In the genomic region with DNA sequence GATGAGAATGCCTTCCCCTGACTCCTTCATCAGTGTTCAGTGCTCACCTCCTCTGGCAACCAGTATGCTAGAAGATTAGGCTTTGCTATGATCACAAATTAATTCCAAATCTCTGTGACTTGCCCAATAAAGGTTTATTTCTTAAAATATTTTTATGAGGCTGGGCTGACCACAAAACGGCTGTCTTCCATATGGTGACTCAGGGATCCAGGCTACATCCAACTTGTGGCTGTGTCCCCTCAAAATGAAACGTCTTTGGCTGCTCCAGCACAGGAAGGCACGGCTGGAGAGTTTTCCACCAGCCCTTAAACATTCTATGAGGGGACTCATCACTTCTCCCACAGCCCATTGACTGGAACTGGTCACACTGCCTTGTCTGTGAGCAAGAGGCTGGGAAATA, we compare ENCODE assay signal across 18 cellular contexts.
DNase-seq lines count a peak whose midpoint lies in the region; TF ChIP-seq lines count a peak whose summit lies in the region.
"Had no signal": no experiment of that assay in that cellular context is flagged by ENCODE, and none has a peak within 500 bp of the region (broad histone marks: within the 10 kb centered on the region; RNA-seq: fewer than 3 reads in every experiment).

No MANE protein-coding gene starts in this region.

- no peak for TF ChIP-seq CTCF in AG10803 (conservative IDR thresholded peaks at IDR 0.05; ENCODE audit: low read length)
- no peak for TF ChIP-seq CTCF in GM20000 (IDR thresholded peaks at IDR 0.05; ENCODE audit: extremely low read depth, missing control alignments)

- no peak overlapping the region for H3K4me3 ChIP-seq in AG10803 (ENCODE audit: low read length)

- DNase-seq in AG10803 (ENCODE audit: low read depth) (peak; percentile 33), GM04504 (ENCODE audit: low read depth) (peak; percentile 11), HS-5 (ENCODE audit: low read depth) (peak; percentile 20), NCI-H345 treated with DMSO at 0.1 percent for 48 hours (lab: John Stamatoyannopoulos, UW; ENCODE audit: unreplicated experiment) (no peak), GM20000 (ENCODE audit: low spot score) (no peak), cerebellum (ENCODE audit: low spot score) (no peak)
- no peak for DNase-seq in activated CD8-positive, alpha-beta memory T cell treated with anti-CD3 and anti-CD28 coated beads, Interleukin-2, amount 50 U/mL, for 48 hours
- DNase-seq: 8988T; BE2C; C1 segment of cervical spinal cord; CD4-positive, CD25-positive, alpha-beta regulatory T cell; CD8-positive, alpha-beta memory T cell; COR-L47; DMS 273 treated with DMSO at 0.1 percent for 48 hours; DMS79; EL; GOT3; H9 had no signal

Comparison
In these comparisons a context has a peak if more than half of its experiments do, and no peak if none do; other contexts are left out.
1. DNase-seq: peak in AG10803 (single experiment), GM04504 (single experiment) and HS-5 (single experiment); none in NCI-H345 treated with DMSO at 0.1 percent for 48 hours (single experiment), GM20000 (single experiment), activated CD8-positive, alpha-beta memory T cell treated with anti-CD3 and anti-CD28 coated beads, Interleukin-2, amount 50 U/mL, for 48 hours (single experiment) and cerebellum (single experiment).